In genomic region chr14:104587641-104588040, GRCh38 we compare ENCODE assay signal across 24 cellular contexts. TPM values are rescaled to one million over a fixed set of nuclear protein-coding genes. Genes with fewer than 3 reads are reported as not detected.
"Had no signal": no experiment of that assay in that cellular context is flagged by ENCODE, and none has a peak within 500 bp of the region (broad histone marks: within the 10 kb centered on the region; RNA-seq: fewer than 3 reads in every experiment).

No MANE protein-coding gene starts in this region.

- H3K9me3 ChIP-seq: thyroid gland had no signal

- H3K9me3 Mint-ChIP-seq: activated naive CD8-positive, alpha-beta T cell treated with anti-CD3 and anti-CD28 coated beads for 36 hours; central memory CD8-positive, alpha-beta T cell; effector memory CD8-positive, alpha-beta T cell; naive thymus-derived CD8-positive, alpha-beta T cell; stimulated activated naive CD8-positive, alpha-beta T cell treated with anti-CD3 and anti-CD28 coated beads, Interleukin-15, Interleukin-2, amounts not matched to agents 100 ng/mL and 50 ng/mL, for 24 hours had no signal

- H3K27ac Mint-ChIP-seq: activated CD4-positive, alpha-beta T cell treated with anti-CD3 and anti-CD28 coated beads for 36 hours; activated naive CD8-positive, alpha-beta T cell treated with anti-CD3 and anti-CD28 coated beads for 36 hours; effector memory CD8-positive, alpha-beta T cell; naive thymus-derived CD8-positive, alpha-beta T cell; progenitor cell of endocrine pancreas; stimulated activated naive CD8-positive, alpha-beta T cell treated with anti-CD3 and anti-CD28 coated beads, Interleukin-15, Interleukin-2, amounts not matched to agents 100 ng/mL and 50 ng/mL, for 24 hours had no signal

- H3K4me1 ChIP-seq: thyroid gland had no signal

- H3K27me3 Mint-ChIP-seq: central memory CD8-positive, alpha-beta T cell had no signal

- H3K4me3 Mint-ChIP-seq: activated CD4-positive, alpha-beta T cell treated with anti-CD3 and anti-CD28 coated beads for 36 hours; activated naive CD8-positive, alpha-beta T cell treated with anti-CD3 and anti-CD28 coated beads for 36 hours; central memory CD8-positive, alpha-beta T cell; effector memory CD8-positive, alpha-beta T cell; naive thymus-derived CD8-positive, alpha-beta T cell; stimulated activated naive CD8-positive, alpha-beta T cell treated with anti-CD3 and anti-CD28 coated beads, Interleukin-15, Interleukin-2, amounts not matched to agents 100 ng/mL and 50 ng/mL, for 24 hours had no signal

- H3K36me3 Mint-ChIP-seq: activated naive CD8-positive, alpha-beta T cell treated with anti-CD3 and anti-CD28 coated beads for 36 hours; naive thymus-derived CD8-positive, alpha-beta T cell had no signal

- H3K27ac ChIP-seq: skin epidermis, thyroid gland had no signal

- H3K27me3 ChIP-seq: thyroid gland had no signal

- DNase-seq: activated CD4-positive, alpha-beta T cell treated with anti-CD3 and anti-CD28 coated beads for 36 hours; activated CD4-positive, alpha-beta T cell treated with anti-CD3 and anti-CD28 coated beads, Interleukin-2, amount 50 U/mL, for 4 hours; activated naive CD4-positive, alpha-beta T cell treated with Interleukin-2 at 50 U/mL for 16 hours; activated naive CD8-positive, alpha-beta T cell treated with anti-CD3 and anti-CD28 coated beads for 36 hours; activated T-cell treated with anti-CD3 and anti-CD28 coated beads, Interleukin-2, amount 50 U/mL, for 48 hours; effector memory CD8-positive, alpha-beta T cell; glutamatergic neuron; islet precursor cell; naive thymus-derived CD8-positive, alpha-beta T cell; stimulated activated CD4-positive, alpha-beta T cell treated with anti-CD3 and anti-CD28 coated beads, Interleukin-1b, Interleukin-23, amount 100 ng/mL, for 48 hours; thyroid gland had no signal

- H3K4me1 Mint-ChIP-seq: activated CD4-positive, alpha-beta T cell treated with anti-CD3 and anti-CD28 coated beads for 36 hours; activated naive CD8-positive, alpha-beta T cell treated with anti-CD3 and anti-CD28 coated beads for 36 hours; central memory CD8-positive, alpha-beta T cell had no signal

- H3K36me3 ChIP-seq: thyroid gland had no signal

- H3K4me3 ChIP-seq: lung, skin epidermis, thyroid gland had no signal

- ATAC-seq: activated CD4-positive, alpha-beta T cell treated with anti-CD3 and anti-CD28 coated beads for 36 hours; effector memory CD8-positive, alpha-beta T cell; esophagus mucosa; naive thymus-derived CD8-positive, alpha-beta T cell had no signal

RNA-seq across cellular contexts. Expression of gene C14orf180, which starts 8.1 kb away (rescaled TPM):
- total RNA-seq: activated CD4-positive, alpha-beta T cell treated with anti-CD3 and anti-CD28 coated beads for 36 hours; activated CD8-positive, alpha-beta memory T cell treated with anti-CD3 and anti-CD28 coated beads for 36 hours; activated naive CD8-positive, alpha-beta T cell treated with anti-CD3 and anti-CD28 coated beads for 36 hours; astrocyte; dermis microvascular lymphatic vessel endothelial cell; endothelial cell of umbilical vein; esophagus mucosa; frontal cortex; naive thymus-derived CD8-positive, alpha-beta T cell; osteocyte; progenitor cell of endocrine pancreas had no signal
- polyA plus RNA-seq: endothelial cell of umbilical vein; naive thymus-derived CD8-positive, alpha-beta T cell had no signal

RNA-seq across cellular contexts. Expression of gene TMEM179, which starts 16.9 kb away (rescaled TPM):
- total RNA-seq: activated CD8-positive, alpha-beta memory T cell treated with anti-CD3 and anti-CD28 coated beads for 36 hours; activated naive CD8-positive, alpha-beta T cell treated with anti-CD3 and anti-CD28 coated beads for 36 hours; endothelial cell of umbilical vein; esophagus mucosa; mesenteric fat pad; naive thymus-derived CD8-positive, alpha-beta T cell; osteocyte had no signal
- polyA plus RNA-seq: naive thymus-derived CD8-positive, alpha-beta T cell had no signal
